Comparison of ENCODE assay signal across 11 cellular contexts in genomic region chr11:46391186-46391577, GRCh38. TPM values are rescaled to one million over a fixed set of nuclear protein-coding genes. Genes with fewer than 3 reads are reported as not detected.
DNase-seq lines count a peak whose midpoint lies in the region; TF ChIP-seq lines count a peak whose summit lies in the region.
"Had no signal": no experiment of that assay in that cellular context is flagged by ENCODE, and none has a peak within 500 bp of the region (broad histone marks: within the 10 kb centered on the region; RNA-seq: fewer than 3 reads in every experiment).

No MANE protein-coding gene starts in this region.

- TF ChIP-seq CTCF in GM10266 (IDR thresholded peaks at IDR 0.05; ENCODE audit: control insufficient read depth, insufficient read depth, low read depth, missing control alignments) (no peak), endodermal cell (conservative IDR thresholded peaks at IDR 0.05) (no peak), adrenal gland (IDR thresholded peaks at IDR 0.05) (no peak)

- H3K36me3 ChIP-seq in endodermal cell (ENCODE audit: control insufficient read depth, insufficient read depth, low read length) (peaks cover 8% of the 10 kb centered on the region), adrenal gland (replicated peaks in 1 of 2) (peaks cover 0 to 1% of the 10 kb centered on the region in 2 donors)

- peaks cover 25% of the 10 kb centered on the region for H3K4me1 Mint-ChIP-seq in endodermal cell
- H3K4me1 Mint-ChIP-seq in activated T-helper 2 cell treated with anti-CD3 and anti-CD28 coated beads, Interferon-gamma antibody, Interleukin-2, Interleukin-4, amounts not matched to agents 10 μg/mL and 5 μg/mL and 100 μg/mL, durations not matched to agents 14 hours and 24 hours and 36 hours (ENCODE audit: low read depth), result peaks cover 18% of the 10 kb centered on the region

- no peak for TF ChIP-seq POLR2A in adrenal gland (IDR thresholded peaks at IDR 0.05)

- intact Hi-C loops in adrenal gland (cut with DNase I), result loop anchor here in 1 of 2 donors (10.0 kb wide), 1 partner anchor 74 kb away; no protein-coding TSS in a partner anchor
- intact Hi-C loops in activated T-helper 2 cell treated with anti-CD3 and anti-CD28 coated beads, Interferon-gamma antibody, Interleukin-2, Interleukin-4, amounts not matched to agents 10 μg/mL and 5 μg/mL and 100 μg/mL, durations not matched to agents 14 hours and 24 hours and 36 hours (cut with micrococcal nuclease), result no loop called here

- H3K9ac ChIP-seq in endodermal cell (ENCODE audit: extremely low read depth, low read length, poor library complexity, severe bottlenecking), result no peak overlapping the region

- whole genome bisulfite sequencing in endodermal cell (ENCODE audit: insufficient coverage in 1 of 2, insufficient read length in 1 of 2), 2 experiments, result 5% methylated on average over 8 to 31 of the region's 31 CpGs
- WGBS in adrenal gland, 4 donors, result 0 to 6% (median 1%) methylated on average over 4 to 30 of the region's 31 CpGs; no CpG with 5 or more reads in 1 of the 4 donors

- H3K27me3 Mint-ChIP-seq in endodermal cell (ENCODE audit: insufficient read depth), result peaks cover 66% of the 10 kb centered on the region
- H3K27me3 Mint-ChIP-seq in activated T-helper 2 cell treated with anti-CD3 and anti-CD28 coated beads, Interferon-gamma antibody, Interleukin-2, Interleukin-4, amounts not matched to agents 10 μg/mL and 5 μg/mL and 100 μg/mL, durations not matched to agents 14 hours and 24 hours and 36 hours (ENCODE audit: low read depth), result peaks cover 56% of the 10 kb centered on the region

- no peaks in the 10 kb centered on the region for H3K9me3 ChIP-seq in endodermal cell (ENCODE audit: control insufficient read depth, low read length)
- H3K9me3 ChIP-seq in adrenal gland (replicated peaks in 1 of 3), result no peaks in the 10 kb centered on the region

- H3K27ac ChIP-seq in endodermal cell (ENCODE audit: low read depth, low read length), result no peak overlapping the region
- no peak overlapping the region for H3K27ac ChIP-seq in adrenal gland

- H3K4me3 Mint-ChIP-seq in endodermal cell, result peak overlapping the region; percentile 46
- H3K4me3 Mint-ChIP-seq in activated T-helper 2 cell treated with anti-CD3 and anti-CD28 coated beads, Interferon-gamma antibody, Interleukin-2, Interleukin-4, amounts not matched to agents 10 μg/mL and 5 μg/mL and 100 μg/mL, durations not matched to agents 14 hours and 24 hours and 36 hours (ENCODE audit: low read depth), result no peak overlapping the region

- H3K4me1 ChIP-seq in endodermal cell (ENCODE audit: control insufficient read depth, insufficient read depth, low read length), result peaks cover 18% of the 10 kb centered on the region
- H3K4me1 ChIP-seq in adrenal gland (replicated peaks in 1 of 2), result peaks cover 19 to 40% of the 10 kb centered on the region in 2 donors

- H3K27ac Mint-ChIP-seq in endodermal cell, result no peak overlapping the region
- H3K27ac Mint-ChIP-seq in activated T-helper 2 cell treated with anti-CD3 and anti-CD28 coated beads, Interferon-gamma antibody, Interleukin-2, Interleukin-4, amounts not matched to agents 10 μg/mL and 5 μg/mL and 100 μg/mL, durations not matched to agents 14 hours and 24 hours and 36 hours, result no peak overlapping the region

- peak; percentile 67 for DNase-seq in GM10266 (ENCODE audit: extremely low spot score)
- DNase-seq in NCI-H1105 treated with DMSO at 0.1 percent for 48 hours (lab: John Stamatoyannopoulos, UW), result peak; percentile 33
- DNase-seq in endodermal cell, result no peak
- DNase-seq in retina, result peak; percentile 39
- DNase-seq in NCI-H524 (lab: John Stamatoyannopoulos, UW), result no peak
- no peak for DNase-seq in adrenal gland
- no peak for DNase-seq in activated T-helper 2 cell treated with anti-CD3 and anti-CD28 coated beads, Interferon-gamma antibody, Interleukin-2, Interleukin-4, amounts not matched to agents 10 μg/mL and 5 μg/mL and 100 μg/mL, durations not matched to agents 14 hours and 24 hours and 36 hours (ENCODE audit: low spot score)
- DNase-seq: activated CD8-positive, alpha-beta memory T cell treated with anti-CD3 and anti-CD28 coated beads for 24 hours; foreskin melanocyte; NCI-H187; stimulated activated CD4-positive, alpha-beta T cell treated with anti-CD3 and anti-CD28 coated beads, Interleukin-1b, Interleukin-23, amount 100 ng/mL, for 48 hours had no signal

- H3K4me3 ChIP-seq in endodermal cell (ENCODE audit: low read length), result no peak overlapping the region
- H3K4me3 ChIP-seq in adrenal gland, result peak overlapping the region in 1 of 4 donors; percentile 61

- H3K27me3 ChIP-seq in endodermal cell (ENCODE audit: control insufficient read depth, insufficient read depth, low read length, poor library complexity, severe bottlenecking), result peaks cover 58% of the 10 kb centered on the region
- H3K27me3 ChIP-seq in adrenal gland, result peaks cover 19% of the 10 kb centered on the region

- H3K36me3 Mint-ChIP-seq in endodermal cell (ENCODE audit: low read depth), result peaks cover 5% of the 10 kb centered on the region
- H3K36me3 Mint-ChIP-seq in activated T-helper 2 cell treated with anti-CD3 and anti-CD28 coated beads, Interferon-gamma antibody, Interleukin-2, Interleukin-4, amounts not matched to agents 10 μg/mL and 5 μg/mL and 100 μg/mL, durations not matched to agents 14 hours and 24 hours and 36 hours (ENCODE audit: low read depth), result no peaks in the 10 kb centered on the region

- no peaks in the 10 kb centered on the region for H3K9me3 Mint-ChIP-seq in endodermal cell
- H3K9me3 Mint-ChIP-seq in activated T-helper 2 cell treated with anti-CD3 and anti-CD28 coated beads, Interferon-gamma antibody, Interleukin-2, Interleukin-4, amounts not matched to agents 10 μg/mL and 5 μg/mL and 100 μg/mL, durations not matched to agents 14 hours and 24 hours and 36 hours, result no peaks in the 10 kb centered on the region

RNA-seq across cellular contexts. Expression of gene CHRM4, which starts 0.4 kb away (rescaled TPM):
- total RNA-seq in endodermal cell, result under 1 TPM in 1 of 2 donors, not detected in 1; 0.46 TPM
- polyA plus RNA-seq in endodermal cell (2013, experiment 1 of 2), result 0.28 TPM
- polyA plus RNA-seq in endodermal cell (2013, experiment 2 of 2), result 0.25 TPM
- under 1 TPM in 3 of 8 donors, not detected in 5; 0.14 to 0.81 (median 0.51) TPM for total RNA-seq in adrenal gland
- polyA plus RNA-seq in adrenal gland, result under 1 TPM in 2 of 3 donors, not detected in 1; 0.32 to 0.38 TPM
- 0.11 and 0.23 TPM in 2 replicates for total RNA-seq in activated T-helper 2 cell treated with anti-CD3 and anti-CD28 coated beads, Interferon-gamma antibody, Interleukin-2, Interleukin-4, amounts not matched to agents 10 μg/mL and 5 μg/mL and 100 μg/mL, durations not matched to agents 14 hours and 24 hours and 36 hours

RNA-seq across cellular contexts. Expression of gene MDK, which starts 9.7 kb away (rescaled TPM):
- 1,000 to 10,000 TPM in 1 of 2 donors, 100 to 1,000 TPM in 1; 644 to 1,502 TPM for total RNA-seq in endodermal cell
- polyA plus RNA-seq in endodermal cell (2013, experiment 1 of 2), result 1,103 TPM
- polyA plus RNA-seq in endodermal cell (2013, experiment 2 of 2), result 1,014 TPM
- 100 to 1,000 TPM in 6 of 8 donors, 10 to 100 TPM in 2; 73.4 to 358 (median 128) TPM for total RNA-seq in adrenal gland
- 100 to 1,000 TPM in 1 of 3 donors, 10 to 100 TPM in 2; 88.8 to 128 (median 94.0) TPM for polyA plus RNA-seq in adrenal gland
- 2.8 and 4.5 TPM in 2 replicates for total RNA-seq in activated T-helper 2 cell treated with anti-CD3 and anti-CD28 coated beads, Interferon-gamma antibody, Interleukin-2, Interleukin-4, amounts not matched to agents 10 μg/mL and 5 μg/mL and 100 μg/mL, durations not matched to agents 14 hours and 24 hours and 36 hours

RNA-seq across cellular contexts. Expression of gene DGKZ, which starts 43.9 kb away (rescaled TPM):
- total RNA-seq in endodermal cell, result 10 to 100 TPM; 49.6 to 57.3 TPM
- 40.7 TPM for polyA plus RNA-seq in endodermal cell (2013, experiment 1 of 2)
- 38.7 TPM for polyA plus RNA-seq in endodermal cell (2013, experiment 2 of 2)
- total RNA-seq in adrenal gland, result 10 to 100 TPM; 32.6 to 63.4 (median 44.0) TPM
- 100 to 1,000 TPM in 1 of 3 donors, 10 to 100 TPM in 2; 12.4 to 160 (median 57.0) TPM for polyA plus RNA-seq in adrenal gland
- total RNA-seq in activated T-helper 2 cell treated with anti-CD3 and anti-CD28 coated beads, Interferon-gamma antibody, Interleukin-2, Interleukin-4, amounts not matched to agents 10 μg/mL and 5 μg/mL and 100 μg/mL, durations not matched to agents 14 hours and 24 hours and 36 hours, result 82.3 and 86.1 TPM in 2 replicates

Comparison
In these comparisons a context has a peak if more than half of its experiments do, and no peak if none do; other contexts are left out.
1. DNase-seq: peak in GM10266 (single experiment), NCI-H1105 treated with DMSO at 0.1 percent for 48 hours (single experiment) and retina (single experiment); none in endodermal cell (single experiment), NCI-H524 (0 of 2), adrenal gland (0 of 7) and activated T-helper 2 cell treated with anti-CD3 and anti-CD28 coated beads, Interferon-gamma antibody, Interleukin-2, Interleukin-4, amounts not matched to agents 10 μg/mL and 5 μg/mL and 100 μg/mL, durations not matched to agents 14 hours and 24 hours and 36 hours (single experiment).
2. RNA of gene MDK, which starts 9.7 kb away (total RNA-seq): 644 to 1,502 TPM in endodermal cell and 73.4 to 358 TPM in adrenal gland; 2.8 to 4.5 TPM in activated T-helper 2 cell treated with anti-CD3 and anti-CD28 coated beads, Interferon-gamma antibody, Interleukin-2, Interleukin-4, amounts not matched to agents 10 μg/mL and 5 μg/mL and 100 μg/mL, durations not matched to agents 14 hours and 24 hours and 36 hours; every median in the first group is over 10 times any median in the second.